ENCODE assay signal across 8 cellular contexts in the genomic region with DNA sequence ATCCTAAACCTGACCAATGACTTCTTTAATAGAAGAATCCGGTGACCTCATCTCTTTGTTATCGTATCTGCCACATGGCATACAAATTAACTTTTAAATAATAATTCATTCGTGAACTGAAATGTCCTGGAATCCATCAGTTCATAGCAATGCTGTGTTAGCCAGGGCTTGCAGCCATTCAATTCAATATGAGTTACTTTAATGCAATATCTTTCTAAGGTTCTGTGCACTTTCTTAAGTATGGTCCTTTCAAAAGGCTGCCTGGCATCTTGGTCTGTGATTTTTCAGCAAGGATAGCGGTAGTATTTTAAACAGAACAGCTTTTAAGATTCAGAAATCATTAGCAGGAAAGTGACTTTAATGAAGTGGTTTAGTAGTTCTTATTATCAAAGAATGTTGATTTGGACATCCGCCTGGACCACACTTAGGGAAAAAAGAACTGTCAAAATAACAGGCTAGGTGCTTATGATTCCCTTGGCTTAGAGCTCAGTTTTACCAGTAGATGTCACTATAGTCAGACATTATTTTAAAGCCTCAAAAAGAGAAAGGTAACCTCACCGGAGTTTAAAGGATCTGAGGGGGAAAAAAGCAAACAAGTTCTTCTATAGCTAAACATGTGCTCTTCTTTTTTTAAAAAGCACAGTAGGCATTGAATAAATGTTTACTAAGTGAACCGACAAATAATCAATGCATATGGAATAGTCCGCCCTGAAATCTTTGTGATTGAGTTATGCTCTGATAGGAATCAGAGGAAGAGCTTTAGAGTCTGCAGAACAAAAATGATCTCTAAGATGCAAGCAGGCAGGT. TPM values are rescaled to one million over a fixed set of nuclear protein-coding genes. Genes with fewer than 3 reads are reported as not detected.
DNase-seq lines count a peak whose midpoint lies in the region; ATAC-seq and TF ChIP-seq lines count a peak whose summit lies in the region.

No MANE protein-coding gene starts in this region.

- H3K4me3 ChIP-seq in AG09309 (ENCODE audit: control insufficient read depth, low read depth, low read length), result no peak overlapping the region
- H3K4me3 ChIP-seq in HEK293 (ENCODE audit: low read depth, low read length), result no peak overlapping the region
- peak overlapping the region; percentile 43 for H3K4me3 ChIP-seq in left ventricle myocardium inferior
- H3K4me3 ChIP-seq in smooth muscle cell, result peak overlapping the region; percentile 1

- peak; percentile 14 for DNase-seq in AG09309 (ENCODE audit: low read depth)
- DNase-seq in SK-MEL-5 (ENCODE audit: low read depth, low spot score), result peak; percentile 53
- no peak for DNase-seq in left ventricle myocardium inferior
- DNase-seq in smooth muscle cell (lab: John Stamatoyannopoulos, UW; ENCODE audit: unreplicated experiment), result no peak
- DNase-seq in HK-2 (ENCODE audit: unreplicated experiment), result no peak

- no peaks in the 10 kb centered on the region for H3K79me2 ChIP-seq in smooth muscle cell (ENCODE audit: low read depth)

- H3K36me3 ChIP-seq in HEK293 (ENCODE audit: control insufficient read depth in 2 of 2, insufficient read depth in 1 of 2, low read length in 2 of 2) (peaks cover 0 to 4% of the 10 kb centered on the region in 2 experiments; a peak in 1 of 3 replicates), left ventricle myocardium inferior (no peaks in the 10 kb centered on the region), smooth muscle cell (ENCODE audit: low read depth) (no peaks in the 10 kb centered on the region)

- H3F3A ChIP-seq in smooth muscle cell (ENCODE audit: low read depth), result no peaks in the 10 kb centered on the region

- H3K27me3 ChIP-seq in left ventricle myocardium inferior (ENCODE audit: low read depth) (no peaks in the 10 kb centered on the region), smooth muscle cell (ENCODE audit: low read depth) (no peaks in the 10 kb centered on the region)

- H3K4me1 ChIP-seq in HEK293 (ENCODE audit: control insufficient read depth, insufficient read depth, low read length) (no peaks in the 10 kb centered on the region), left ventricle myocardium inferior (peaks cover 11% of the 10 kb centered on the region), smooth muscle cell (ENCODE audit: low read depth) (no peaks in the 10 kb centered on the region)

- no peak overlapping the region for H3K4me2 ChIP-seq in smooth muscle cell

- H3K9ac ChIP-seq in smooth muscle cell (ENCODE audit: low read depth), result no peak overlapping the region

- no peak for ATAC-seq in esophagus mucosa
- ATAC-seq in GM18520 (IDR thresholded peaks at IDR 0.05; ENCODE audit: unreplicated experiment), result no peak

- H2AFZ ChIP-seq in smooth muscle cell (ENCODE audit: low read depth), result no peak overlapping the region

- in situ Hi-C loops in SK-MEL-5 (cut with HindIII; ENCODE audit: low pct_unique_long_range_greater_than_20kb, low sequenced_read_pairs), result loop anchor here (25.0 kb wide), 1 partner anchor 421 kb away; no protein-coding TSS in a partner anchor

- 71% methylated on average over 8 of the region's 8 CpGs for WGBS in smooth muscle cell (ENCODE audit: low lambda C conversion rate)

- no peaks in the 10 kb centered on the region for H4K20me1 ChIP-seq in smooth muscle cell (ENCODE audit: low read depth)

- H3K27ac ChIP-seq in HEK293 (ENCODE audit: extremely low read depth, low read depth, low read length), result no peak overlapping the region
- H3K27ac ChIP-seq in left ventricle myocardium inferior (replicated peaks), result no peak overlapping the region
- no peak overlapping the region for H3K27ac ChIP-seq in smooth muscle cell (ENCODE audit: low read depth)

- TF ChIP-seq CTCF in AG09309 (IDR thresholded peaks at IDR 0.05; ENCODE audit: control insufficient read depth, insufficient read depth, low read depth, low read length, missing control alignments), result peak; percentile 57
- no peak for TF ChIP-seq CTCF in HEK293 (tag by site-specific recombination; IDR thresholded peaks at IDR 0.05)
- TF ChIP-seq CTCF in left ventricle myocardium inferior (IDR thresholded peaks at IDR 0.05; ENCODE audit: borderline replicate concordance), result peak; percentile 72
- TF ChIP-seq CTCF in smooth muscle cell (IDR thresholded peaks at IDR 0.05; ENCODE audit: borderline replicate concordance, insufficient read depth, poor library complexity, severe bottlenecking), result peak; percentile 58

- CTCF ChIA-PET in HEK293 (lab: Yijun Ruan, JAX), result interaction anchor here (0.5 to 3.2 kb wide), 62 partner anchors 9 to 1767 kb away, joined by 3 to 71 read pairs (median 4); a partner anchor contains a TSS

- POLR2A ChIA-PET in HEK293 (lab: Yijun Ruan, JAX), result interaction anchor here (0.5 to 1.3 kb wide), 4 partner anchors 7 to 404 kb away, joined by 3 to 6 read pairs (median 4); no protein-coding TSS in a partner anchor

- intact Hi-C loops in left ventricle myocardium inferior (cut with micrococcal nuclease), result loop anchor here (5.0 kb wide), 1 partner anchor 406 kb away; no protein-coding TSS in a partner anchor

- H3K9me3 ChIP-seq in HEK293 (ENCODE audit: control insufficient read depth, insufficient read depth, low read depth, low read length) (no peaks in the 10 kb centered on the region), left ventricle myocardium inferior (replicated peaks) (no peaks in the 10 kb centered on the region), smooth muscle cell (replicated peaks; ENCODE audit: low read depth) (no peaks in the 10 kb centered on the region)

TF ChIP-seq in HEK293, 187 proteins besides CTCF, POLR2A, EP300 and RAD21:
- TF ChIP-seq, protein P1, sequence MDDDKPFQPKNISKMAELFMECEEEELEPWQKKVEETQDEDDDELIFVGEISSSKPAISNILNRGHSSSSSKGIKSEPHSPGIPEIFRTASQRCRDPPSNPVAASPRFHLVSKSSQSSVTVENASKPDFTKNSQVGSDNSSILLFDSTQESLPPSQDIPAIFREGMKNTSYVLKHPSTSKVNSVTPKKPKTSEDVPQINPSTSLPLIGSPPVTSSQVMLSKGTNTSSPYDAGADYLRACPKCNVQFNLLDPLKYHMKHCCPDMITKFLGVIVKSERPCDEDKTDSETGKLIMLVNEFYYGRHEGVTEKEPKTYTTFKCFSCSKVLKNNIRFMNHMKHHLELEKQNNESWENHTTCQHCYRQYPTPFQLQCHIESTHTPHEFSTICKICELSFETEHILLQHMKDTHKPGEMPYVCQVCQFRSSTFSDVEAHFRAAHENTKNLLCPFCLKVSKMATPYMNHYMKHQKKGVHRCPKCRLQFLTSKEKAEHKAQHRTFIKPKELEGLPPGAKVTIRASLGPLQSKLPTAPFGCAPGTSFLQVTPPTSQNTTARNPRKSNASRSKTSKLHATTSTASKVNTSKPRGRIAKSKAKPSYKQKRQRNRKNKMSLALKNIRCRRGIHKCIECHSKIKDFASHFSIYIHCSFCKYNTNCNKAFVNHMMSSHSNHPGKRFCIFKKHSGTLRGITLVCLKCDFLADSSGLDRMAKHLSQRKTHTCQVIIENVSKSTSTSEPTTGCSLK (tag by site-specific recombination; IDR thresholded peaks at IDR 0.05), result no peak
- TF ChIP-seq ZNF830 (tag by site-specific recombination; IDR thresholded peaks at IDR 0.05; ENCODE audit: low read depth) (no peak), ZNF660 (tag by site-specific recombination; IDR thresholded peaks at IDR 0.05) (peak; percentile 37; the same call in 1 of the 2 replicates), ZNF654 (tag by site-specific recombination; IDR thresholded peaks at IDR 0.05; ENCODE audit: low read depth) (peak; percentile 81)
- TF ChIP-seq, protein P2, sequence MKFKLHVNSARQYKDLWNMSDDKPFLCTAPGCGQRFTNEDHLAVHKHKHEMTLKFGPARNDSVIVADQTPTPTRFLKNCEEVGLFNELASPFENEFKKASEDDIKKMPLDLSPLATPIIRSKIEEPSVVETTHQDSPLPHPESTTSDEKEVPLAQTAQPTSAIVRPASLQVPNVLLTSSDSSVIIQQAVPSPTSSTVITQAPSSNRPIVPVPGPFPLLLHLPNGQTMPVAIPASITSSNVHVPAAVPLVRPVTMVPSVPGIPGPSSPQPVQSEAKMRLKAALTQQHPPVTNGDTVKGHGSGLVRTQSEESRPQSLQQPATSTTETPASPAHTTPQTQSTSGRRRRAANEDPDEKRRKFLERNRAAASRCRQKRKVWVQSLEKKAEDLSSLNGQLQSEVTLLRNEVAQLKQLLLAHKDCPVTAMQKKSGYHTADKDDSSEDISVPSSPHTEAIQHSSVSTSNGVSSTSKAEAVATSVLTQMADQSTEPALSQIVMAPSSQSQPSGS (tag by site-specific recombination; IDR thresholded peaks at IDR 0.05; ENCODE audit: low read depth), result peak; percentile 25; the same call in 1 of the 2 replicates

RNA-seq across cellular contexts. Expression of a gene that starts 22.7 kb away (rescaled TPM):
- total RNA-seq in SK-MEL-5 (2014; rRNA removed; shearing (Covaris generic)), result 9.7 and 10.9 TPM in 2 replicates
- 18.4 and 22.3 TPM in 2 replicates for polyA plus RNA-seq in SK-MEL-5 (2015; cell fraction: cytosol; rRNA removed)
- polyA plus RNA-seq in SK-MEL-5 (2015; cell fraction: nucleus; rRNA removed), result 14.1 and 20.4 TPM in 2 replicates
- 2.3 TPM for total RNA-seq in left ventricle myocardium inferior
- 4.1 and 6.4 TPM in 2 replicates for total RNA-seq in smooth muscle cell
- polyA plus RNA-seq in smooth muscle cell, result 3.4 and 5.9 TPM in 2 replicates
- 1.8 TPM for total RNA-seq in esophagus mucosa

Comparison
In these comparisons a context has a peak if more than half of its experiments do, and no peak if none do; other contexts are left out.
1. DNase-seq: peak in AG09309 (single experiment) and SK-MEL-5 (single experiment); none in left ventricle myocardium inferior (single experiment), smooth muscle cell (single experiment) and HK-2 (single experiment).
2. H3K4me3 ChIP-seq: peak in left ventricle myocardium inferior (single experiment) and smooth muscle cell (single experiment); none in AG09309 (single experiment) and HEK293 (single experiment).